ENCODE assay signal across 8 cellular contexts in the genomic region with DNA sequence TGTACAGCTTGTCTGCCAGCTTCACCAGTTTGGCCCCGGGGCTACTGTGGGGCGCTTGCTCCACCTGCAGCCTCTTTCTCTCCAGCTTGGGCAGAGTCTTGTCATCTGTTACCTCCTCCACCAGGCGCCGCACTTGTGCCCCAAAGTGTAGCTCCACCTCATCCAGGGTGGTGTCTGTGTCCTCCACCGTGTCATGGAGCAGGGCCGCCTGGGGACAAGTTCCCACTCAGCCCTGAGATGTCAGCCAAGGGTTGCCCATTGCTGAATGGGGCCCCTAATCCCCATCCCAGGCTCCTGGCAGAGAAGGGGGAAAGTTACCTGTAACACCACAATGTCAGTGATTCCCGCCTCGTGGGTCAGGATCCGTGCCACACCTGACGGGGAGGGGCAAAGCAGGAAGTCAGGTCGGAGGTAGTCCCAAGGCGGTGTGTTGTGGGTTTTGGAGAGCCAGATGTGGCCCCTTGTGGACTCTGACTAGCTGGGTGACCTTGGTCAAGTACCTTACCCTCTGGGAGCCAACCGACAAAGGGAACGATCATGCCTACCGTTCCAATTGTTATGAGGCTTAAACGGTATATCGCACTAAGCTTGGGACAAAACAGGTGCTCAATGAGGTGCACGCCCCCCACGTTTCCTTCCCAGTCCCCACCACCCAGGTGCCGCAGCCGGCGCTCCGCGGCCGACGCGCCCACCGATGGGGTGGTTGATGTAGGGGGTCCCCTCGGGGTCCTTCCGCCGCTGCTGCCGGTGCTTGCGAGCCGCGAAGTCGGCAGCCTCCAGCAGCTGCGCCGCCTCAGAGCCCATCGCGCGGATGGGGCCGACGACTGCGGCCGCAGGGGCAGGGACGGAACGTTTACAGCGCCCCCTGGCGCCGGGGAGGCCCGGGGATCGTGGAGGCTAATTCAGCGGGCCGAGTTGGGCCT. TPM values are rescaled to one million over a fixed set of nuclear protein-coding genes. Genes with fewer than 3 reads are reported as not detected.
DNase-seq lines count a peak whose midpoint lies in the region; ATAC-seq and FAIRE-seq lines count a peak whose summit lies in the region.

A gene with protein sequence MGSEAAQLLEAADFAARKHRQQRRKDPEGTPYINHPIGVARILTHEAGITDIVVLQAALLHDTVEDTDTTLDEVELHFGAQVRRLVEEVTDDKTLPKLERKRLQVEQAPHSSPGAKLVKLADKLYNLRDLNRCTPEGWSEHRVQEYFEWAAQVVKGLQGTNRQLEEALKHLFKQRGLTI (minus strand): TSS at position 813 of the 923 bp plus-strand sequence. CDS start 9 bp downstream, at position 804.

- DNase-seq in DMS79 (lab: John Stamatoyannopoulos, UW) (peak; percentile 59), KG1 (lab: John Stamatoyannopoulos, UW) (peak; percentile 87), RCC 7860 (ENCODE audit: low spot score) (peak; percentile 68), fibroblast of gingiva (ENCODE audit: low read depth) (peak; percentile 79)
- DNase-seq in activated T-cell treated with anti-CD3 and anti-CD28 coated beads, Interleukin-2, amount 50 U/mL, for 72 hours, result peak; percentile 94 to 98
- DNase-seq in naive thymus-derived CD4-positive, alpha-beta T cell, result peak; percentile 80 to 98 (median 88)
- peak; percentile 85 for DNase-seq in stimulated activated naive B cell treated with anti-CD40 and anti-IgM and Interleukin-4, amounts not matched to agents 10 μg/mL and 1 μg/mL and 100 μg/mL, for 72 hours

- H3K4me3 Mint-ChIP-seq in activated T-cell treated with anti-CD3 and anti-CD28 coated beads, Interleukin-2, amount 50 U/mL, for 72 hours, result peak within 1 kb of the TSS; percentile 99
- peak within 1 kb of the TSS; percentile 96 to 100 (median 98) for H3K4me3 Mint-ChIP-seq in naive thymus-derived CD4-positive, alpha-beta T cell
- H3K4me3 Mint-ChIP-seq in stimulated activated naive B cell treated with anti-CD40 and anti-IgM and Interleukin-4, amounts not matched to agents 10 μg/mL and 1 μg/mL and 100 μg/mL, for 72 hours, result peak within 1 kb of the TSS; percentile 96 to 98

- intact Hi-C loops in naive thymus-derived CD4-positive, alpha-beta T cell (cut with micrococcal nuclease), result loop anchor here (1.0 to 10.0 kb wide), 9 partner anchors 29 to 1597 kb away; a partner anchor contains a TSS

- H3K36me3 Mint-ChIP-seq in activated T-cell treated with anti-CD3 and anti-CD28 coated beads, Interleukin-2, amount 50 U/mL, for 72 hours (ENCODE audit: insufficient read depth in 2 of 2), result peaks cover 2 to 16% of the 10 kb centered on the region in 2 donors
- H3K36me3 Mint-ChIP-seq in naive thymus-derived CD4-positive, alpha-beta T cell, result peaks cover 0 to 10% (median 3%) of the 10 kb centered on the region in 5 donors
- H3K36me3 Mint-ChIP-seq in stimulated activated naive B cell treated with anti-CD40 and anti-IgM and Interleukin-4, amounts not matched to agents 10 μg/mL and 1 μg/mL and 100 μg/mL, for 72 hours, result peaks cover 6 to 7% of the 10 kb centered on the region in 2 donors

- H3K27me3 Mint-ChIP-seq in activated T-cell treated with anti-CD3 and anti-CD28 coated beads, Interleukin-2, amount 50 U/mL, for 72 hours (ENCODE audit: low read depth), result no peaks in the 10 kb centered on the region
- H3K27me3 Mint-ChIP-seq in naive thymus-derived CD4-positive, alpha-beta T cell, result no peaks in the 10 kb centered on the region
- no peaks in the 10 kb centered on the region for H3K27me3 Mint-ChIP-seq in stimulated activated naive B cell treated with anti-CD40 and anti-IgM and Interleukin-4, amounts not matched to agents 10 μg/mL and 1 μg/mL and 100 μg/mL, for 72 hours

- H3K4me3 ChIP-seq in naive thymus-derived CD4-positive, alpha-beta T cell (ENCODE audit: low read length), result peak within 1 kb of the TSS; percentile 97

- H3K9me3 Mint-ChIP-seq in activated T-cell treated with anti-CD3 and anti-CD28 coated beads, Interleukin-2, amount 50 U/mL, for 72 hours, result no peaks in the 10 kb centered on the region
- H3K9me3 Mint-ChIP-seq in naive thymus-derived CD4-positive, alpha-beta T cell, result peaks cover 0 to 2% (median 0%) of the 10 kb centered on the region in 11 donors
- H3K9me3 Mint-ChIP-seq in stimulated activated naive B cell treated with anti-CD40 and anti-IgM and Interleukin-4, amounts not matched to agents 10 μg/mL and 1 μg/mL and 100 μg/mL, for 72 hours, result no peaks in the 10 kb centered on the region

- no peak for FAIRE-seq in RCC 7860 (lab: Jason Lieb, UNC)

- peak within 1 kb of the TSS; percentile 79 for H3K27ac ChIP-seq in naive thymus-derived CD4-positive, alpha-beta T cell (ENCODE audit: low read depth, low read length)

- CTCF ChIA-PET in naive thymus-derived CD4-positive, alpha-beta T cell (lab: Charles Lee), result interaction anchor here (0.5 to 10.2 kb wide), 18 partner anchors 9 to 1059 kb away, joined by 3 to 150 read pairs (median 4); a partner anchor contains a TSS

- peak within 1 kb of the TSS; percentile 98 for H3K27ac Mint-ChIP-seq in activated T-cell treated with anti-CD3 and anti-CD28 coated beads, Interleukin-2, amount 50 U/mL, for 72 hours
- peak within 1 kb of the TSS; percentile 91 to 99 (median 98) for H3K27ac Mint-ChIP-seq in naive thymus-derived CD4-positive, alpha-beta T cell
- peak within 1 kb of the TSS; percentile 98 for H3K27ac Mint-ChIP-seq in stimulated activated naive B cell treated with anti-CD40 and anti-IgM and Interleukin-4, amounts not matched to agents 10 μg/mL and 1 μg/mL and 100 μg/mL, for 72 hours

- POLR2A ChIA-PET in naive thymus-derived CD4-positive, alpha-beta T cell (lab: Charles Lee), result interaction anchor here (0.6 to 9.3 kb wide), 23 partner anchors 9 to 1037 kb away, joined by 3 to 213 read pairs (median 4); a partner anchor contains a TSS

- no peaks in the 10 kb centered on the region for H3K36me3 ChIP-seq in naive thymus-derived CD4-positive, alpha-beta T cell (ENCODE audit: control insufficient read depth in 2 of 3, insufficient read depth in 3 of 3, low read length in 3 of 3)

- H3K4me1 ChIP-seq in naive thymus-derived CD4-positive, alpha-beta T cell (ENCODE audit: control insufficient read depth in 2 of 2, insufficient read depth in 2 of 2, low read length in 2 of 2), result peaks cover 33 to 50% of the 10 kb centered on the region in 2 donors

- H3K27me3 ChIP-seq in naive thymus-derived CD4-positive, alpha-beta T cell (ENCODE audit: control insufficient read depth in 2 of 2, insufficient read depth in 2 of 2, low read length in 2 of 2), result no peaks in the 10 kb centered on the region

- peak; percentile 53 for ATAC-seq in GM21723 (IDR thresholded peaks at IDR 0.05; ENCODE audit: unreplicated experiment)
- peak; percentile 62 to 66 for ATAC-seq in activated T-cell treated with anti-CD3 and anti-CD28 coated beads, Interleukin-2, amount 50 U/mL, for 72 hours (replicated peaks in 1 of 2)
- ATAC-seq in naive thymus-derived CD4-positive, alpha-beta T cell, result peak; percentile 72
- ATAC-seq in stimulated activated naive B cell treated with anti-CD40 and anti-IgM and Interleukin-4, amounts not matched to agents 10 μg/mL and 1 μg/mL and 100 μg/mL, for 72 hours (replicated peaks), result peak; percentile 65

- H3K9me3 ChIP-seq in naive thymus-derived CD4-positive, alpha-beta T cell (ENCODE audit: control insufficient read depth in 2 of 3, low read length in 3 of 3), result no peaks in the 10 kb centered on the region

- peaks cover 71% of the 10 kb centered on the region for H3K4me1 Mint-ChIP-seq in activated T-cell treated with anti-CD3 and anti-CD28 coated beads, Interleukin-2, amount 50 U/mL, for 72 hours (ENCODE audit: low read depth)
- H3K4me1 Mint-ChIP-seq in naive thymus-derived CD4-positive, alpha-beta T cell, result peaks cover 36 to 63% (median 53%) of the 10 kb centered on the region in 7 donors
- H3K4me1 Mint-ChIP-seq in stimulated activated naive B cell treated with anti-CD40 and anti-IgM and Interleukin-4, amounts not matched to agents 10 μg/mL and 1 μg/mL and 100 μg/mL, for 72 hours, result peaks cover 35 to 64% of the 10 kb centered on the region in 2 donors

RNA-seq across cellular contexts. Expression of the gene that starts here (rescaled TPM):
- total RNA-seq in activated T-cell treated with anti-CD3 and anti-CD28 coated beads, Interleukin-2, amount 50 U/mL, for 72 hours, result 10 to 100 TPM; 37.6 to 53.7 TPM
- total RNA-seq in naive thymus-derived CD4-positive, alpha-beta T cell, result 10 to 100 TPM; 13.3 to 34.2 (median 29.0) TPM
- 10 to 100 TPM; 48.9 to 50.9 TPM for polyA plus RNA-seq in naive thymus-derived CD4-positive, alpha-beta T cell

Comparison
In these comparisons a context has a peak if more than half of its experiments do, and no peak if none do; other contexts are left out.
1. Peak in every context shown above with its lines: DNase-seq, ATAC-seq, H3K4me3 ChIP-seq and H3K27ac ChIP-seq.